Comparison of ENCODE assay signal across 7 cellular contexts in the genomic region with DNA sequence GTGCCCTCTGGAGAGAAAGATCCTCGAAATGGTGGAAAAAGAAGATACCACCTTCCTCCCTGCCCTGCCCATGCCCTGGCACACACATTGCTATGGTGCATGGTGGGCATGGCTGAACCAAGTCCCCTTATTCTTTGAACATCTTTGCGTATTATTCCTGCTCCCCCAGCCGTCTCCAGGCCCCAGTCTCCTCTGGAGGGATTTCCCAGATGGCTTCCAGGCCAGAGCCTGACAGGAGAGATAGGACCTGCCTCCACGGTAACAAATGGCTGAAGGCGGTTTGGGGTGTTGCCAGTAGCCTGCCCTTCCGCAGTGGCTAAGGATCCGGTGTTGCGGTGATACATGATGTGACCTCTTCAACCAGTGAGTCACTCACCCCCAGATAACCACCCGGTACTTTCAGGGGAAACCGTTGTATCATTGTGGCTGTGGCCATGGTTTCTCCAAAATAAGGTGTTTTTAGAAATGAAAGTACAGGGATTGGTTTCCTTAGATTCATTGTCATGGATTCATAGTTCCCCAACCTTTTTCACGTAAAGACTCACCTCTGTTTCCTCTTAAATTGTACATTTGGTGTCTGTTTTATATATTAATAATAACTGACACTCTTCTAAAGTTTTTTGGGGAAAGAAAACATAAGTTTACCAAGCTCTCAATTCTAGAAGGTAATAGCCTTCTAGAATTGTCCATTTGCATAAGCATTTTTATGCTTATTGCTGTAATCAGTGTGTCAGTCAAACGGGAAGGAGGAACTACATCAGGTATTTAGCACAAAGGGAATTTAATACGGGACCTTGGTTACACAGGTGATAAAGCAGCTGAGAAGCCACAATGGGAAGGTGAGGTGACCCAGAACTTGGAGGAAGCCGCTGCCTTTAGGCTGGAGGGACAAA. TPM values are rescaled to one million over a fixed set of nuclear protein-coding genes. Genes with fewer than 3 reads are reported as not detected.
DNase-seq lines count a peak whose midpoint lies in the region; ATAC-seq and TF ChIP-seq lines count a peak whose summit lies in the region.

No MANE protein-coding gene starts in this region.

- peaks cover 58% of the 10 kb centered on the region for H3K36me3 Mint-ChIP-seq in activated T-helper 1 cell treated with anti-CD3 and anti-CD28 coated beads, Interleukin-12 subunit alpha, Interleukin-12 subunit beta, Interleukin-2, Interleukin-4 antibody, amounts not matched to agents 30 ng/mL and 10 ng/mL and 1 ng/mL, durations not matched to agents 14 hours and 24 hours and 36 hours (ENCODE audit: low read depth)

- peak overlapping the region; percentile 83 for H3K4me3 Mint-ChIP-seq in activated T-helper 1 cell treated with anti-CD3 and anti-CD28 coated beads, Interleukin-12 subunit alpha, Interleukin-12 subunit beta, Interleukin-2, Interleukin-4 antibody, amounts not matched to agents 30 ng/mL and 10 ng/mL and 1 ng/mL, durations not matched to agents 14 hours and 24 hours and 36 hours

- no peaks in the 10 kb centered on the region for H3K27me3 Mint-ChIP-seq in activated T-helper 1 cell treated with anti-CD3 and anti-CD28 coated beads, Interleukin-12 subunit alpha, Interleukin-12 subunit beta, Interleukin-2, Interleukin-4 antibody, amounts not matched to agents 30 ng/mL and 10 ng/mL and 1 ng/mL, durations not matched to agents 14 hours and 24 hours and 36 hours (ENCODE audit: insufficient read depth)

- H3K4me3 ChIP-seq in right cardiac atrium (ENCODE audit: low read length): no peak overlapping the region

- ATAC-seq in GM18870 (IDR thresholded peaks at IDR 0.05; ENCODE audit: unreplicated experiment) (peak; percentile 70), HG02981 (IDR thresholded peaks at IDR 0.05; ENCODE audit: unreplicated experiment) (peak; percentile 77), right cardiac atrium (peak; percentile 76 to 94)

- peaks cover 53% of the 10 kb centered on the region for H3K4me1 ChIP-seq in right cardiac atrium (ENCODE audit: control insufficient read depth, insufficient read depth, low read length)

- peaks cover 100% of the 10 kb centered on the region for H3K4me1 Mint-ChIP-seq in activated T-helper 1 cell treated with anti-CD3 and anti-CD28 coated beads, Interleukin-12 subunit alpha, Interleukin-12 subunit beta, Interleukin-2, Interleukin-4 antibody, amounts not matched to agents 30 ng/mL and 10 ng/mL and 1 ng/mL, durations not matched to agents 14 hours and 24 hours and 36 hours (ENCODE audit: low read depth)

- H3K9me3 Mint-ChIP-seq in activated T-helper 1 cell treated with anti-CD3 and anti-CD28 coated beads, Interleukin-12 subunit alpha, Interleukin-12 subunit beta, Interleukin-2, Interleukin-4 antibody, amounts not matched to agents 30 ng/mL and 10 ng/mL and 1 ng/mL, durations not matched to agents 14 hours and 24 hours and 36 hours: no peaks in the 10 kb centered on the region

- H3K27ac ChIP-seq in right cardiac atrium (ENCODE audit: low read length): peak overlapping the region; percentile 77

- peak overlapping the region; percentile 94 for H3K27ac Mint-ChIP-seq in activated T-helper 1 cell treated with anti-CD3 and anti-CD28 coated beads, Interleukin-12 subunit alpha, Interleukin-12 subunit beta, Interleukin-2, Interleukin-4 antibody, amounts not matched to agents 30 ng/mL and 10 ng/mL and 1 ng/mL, durations not matched to agents 14 hours and 24 hours and 36 hours

- DNase-seq in activated T-helper 1 cell treated with anti-CD3 and anti-CD28 coated beads, Interleukin-12 subunit alpha, Interleukin-12 subunit beta, Interleukin-2, Interleukin-4 antibody, amounts not matched to agents 30 ng/mL and 10 ng/mL and 1 ng/mL, durations not matched to agents 14 hours and 24 hours and 36 hours (ENCODE audit: low spot score): peak; percentile 84
- DNase-seq in right cardiac atrium (peak; percentile 83 to 88 (median 84)), occipital lobe (lab: John Stamatoyannopoulos, UW) (no peak)
- DNase-seq in stimulated activated CD4-positive, alpha-beta T cell treated with anti-CD3 and anti-CD28 coated beads, Interleukin-4, amount 100 ng/mL, for 48 hours (ENCODE audit: low read depth in 2 of 2): peak; percentile 47 to 69

- WGBS in right cardiac atrium: 45% methylated on average over 14 of the region's 14 CpGs

- no peaks in the 10 kb centered on the region for H3K27me3 ChIP-seq in right cardiac atrium (ENCODE audit: control insufficient read depth, insufficient read depth)

- intact Hi-C loops in activated T-helper 1 cell treated with anti-CD3 and anti-CD28 coated beads, Interleukin-12 subunit alpha, Interleukin-12 subunit beta, Interleukin-2, Interleukin-4 antibody, amounts not matched to agents 30 ng/mL and 10 ng/mL and 1 ng/mL, durations not matched to agents 14 hours and 24 hours and 36 hours (cut with micrococcal nuclease): loop anchor here (1.0 kb wide), 2 partner anchors 9 to 10 kb away; no protein-coding TSS in a partner anchor
- intact Hi-C loops in right cardiac atrium (cut with DNase I): no loop called here

- H3K9me3 ChIP-seq in right cardiac atrium (ENCODE audit: control insufficient read depth, low read length): no peaks in the 10 kb centered on the region

TF ChIP-seq in PFSK-1, 5 proteins besides CTCF, POLR2A, EP300 and RAD21:
- TF ChIP-seq TAF1 (IDR thresholded peaks at IDR 0.05; ENCODE audit: borderline replicate concordance, insufficient read depth, low read length) (peak; percentile 10; the same call in 1 of the 2 replicates), POLR2AphosphoS5 (IDR thresholded peaks at IDR 0.05; ENCODE audit: low read depth, low read length) (peak; percentile 26; the same call in 1 of the 2 replicates), FOXP2 (optimal IDR thresholded peaks at IDR 0.05; ENCODE audit: borderline replicate concordance, extremely low read depth, extremely low read length, insufficient read depth) (peak; percentile 93), SIN3A (IDR thresholded peaks at IDR 0.05; ENCODE audit: borderline replicate concordance, insufficient read depth, low read length) (0 out of 2 replicates have a peak, but pooled peaks have one; percentile 45)
- TF ChIP-seq, protein P1, sequence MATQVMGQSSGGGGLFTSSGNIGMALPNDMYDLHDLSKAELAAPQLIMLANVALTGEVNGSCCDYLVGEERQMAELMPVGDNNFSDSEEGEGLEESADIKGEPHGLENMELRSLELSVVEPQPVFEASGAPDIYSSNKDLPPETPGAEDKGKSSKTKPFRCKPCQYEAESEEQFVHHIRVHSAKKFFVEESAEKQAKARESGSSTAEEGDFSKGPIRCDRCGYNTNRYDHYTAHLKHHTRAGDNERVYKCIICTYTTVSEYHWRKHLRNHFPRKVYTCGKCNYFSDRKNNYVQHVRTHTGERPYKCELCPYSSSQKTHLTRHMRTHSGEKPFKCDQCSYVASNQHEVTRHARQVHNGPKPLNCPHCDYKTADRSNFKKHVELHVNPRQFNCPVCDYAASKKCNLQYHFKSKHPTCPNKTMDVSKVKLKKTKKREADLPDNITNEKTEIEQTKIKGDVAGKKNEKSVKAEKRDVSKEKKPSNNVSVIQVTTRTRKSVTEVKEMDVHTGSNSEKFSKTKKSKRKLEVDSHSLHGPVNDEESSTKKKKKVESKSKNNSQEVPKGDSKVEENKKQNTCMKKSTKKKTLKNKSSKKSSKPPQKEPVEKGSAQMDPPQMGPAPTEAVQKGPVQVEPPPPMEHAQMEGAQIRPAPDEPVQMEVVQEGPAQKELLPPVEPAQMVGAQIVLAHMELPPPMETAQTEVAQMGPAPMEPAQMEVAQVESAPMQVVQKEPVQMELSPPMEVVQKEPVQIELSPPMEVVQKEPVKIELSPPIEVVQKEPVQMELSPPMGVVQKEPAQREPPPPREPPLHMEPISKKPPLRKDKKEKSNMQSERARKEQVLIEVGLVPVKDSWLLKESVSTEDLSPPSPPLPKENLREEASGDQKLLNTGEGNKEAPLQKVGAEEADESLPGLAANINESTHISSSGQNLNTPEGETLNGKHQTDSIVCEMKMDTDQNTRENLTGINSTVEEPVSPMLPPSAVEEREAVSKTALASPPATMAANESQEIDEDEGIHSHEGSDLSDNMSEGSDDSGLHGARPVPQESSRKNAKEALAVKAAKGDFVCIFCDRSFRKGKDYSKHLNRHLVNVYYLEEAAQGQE (IDR thresholded peaks at IDR 0.05; ENCODE audit: insufficient read depth in 1 of 2, low read depth in 2 of 2, low read length in 2 of 2): peak in 1 of 2 experiments; percentile 47; a peak in 1 of 4 replicates

RNA-seq across cellular contexts. Expression of a gene that starts 25.9 kb away (rescaled TPM):
- 19.5 TPM for polyA plus RNA-seq in PFSK-1 (2012; ENCODE audit: insufficient read length, low read depth)
- total RNA-seq in activated T-helper 1 cell treated with anti-CD3 and anti-CD28 coated beads, Interleukin-12 subunit alpha, Interleukin-12 subunit beta, Interleukin-2, Interleukin-4 antibody, amounts not matched to agents 30 ng/mL and 10 ng/mL and 1 ng/mL, durations not matched to agents 14 hours and 24 hours and 36 hours: 80.2 and 80.4 TPM in 2 replicates
- 10 to 100 TPM; 29.2 to 40.5 (median 30.5) TPM for total RNA-seq in right cardiac atrium
- 9.9 TPM for polyA plus RNA-seq in right cardiac atrium
- total RNA-seq in occipital lobe: 2.5 TPM
